1 cellular context compared by ENCODE assay signal in genomic region chr11:65117206-65118096, GRCh38.
TF ChIP-seq lines count a peak whose summit lies in the region.

Gene ZNHIT2 (minus strand): TSS chr11:65117701. CDS start chr11:65117653, 48 bp downstream.

TF ChIP-seq in K562, 482 proteins besides CTCF, POLR2A, EP300 and RAD21 (continued from another document):
- no peak for TF ChIP-seq MGA (IDR thresholded peaks at IDR 0.05)
